In genomic region chr6:28682956-28683685, GRCh38 we compare ENCODE assay signal across 8 cellular contexts.
A peak's percentile ranks its signal among the peaks of the same experiment; 100 is the strongest.
DNase-seq lines count a peak whose midpoint lies in the region; ATAC-seq, FAIRE-seq and TF ChIP-seq lines count a peak whose summit lies in the region.
"Not testable (repeated sequence)": the region's sequence is repeated elsewhere in the genome, so short reads cannot be mapped to it uniquely, and the experiment has no call there.

No MANE protein-coding gene starts in this region.

- 78% methylated on average over 16 of the region's 16 CpGs for WGBS in A549 (ENCODE audit: missing lambda C conversion rate)

- TF ChIP-seq CTCF in A549 (IDR thresholded peaks at IDR 0.05); LNCaP clone FGC (IDR thresholded peaks at IDR 0.05; ENCODE audit: control insufficient read depth, extremely low read depth, insufficient read depth); mesothelial cell of epicardium (IDR thresholded peaks at IDR 0.05; ENCODE audit: unreplicated experiment): not testable (repeated sequence)

- not testable (repeated sequence) for H3K4me3 ChIP-seq in A549; CD4-positive, alpha-beta memory T cell (ENCODE audit: low read length in 2 of 2)
- peak overlapping the region; percentile 47 for H3K4me3 ChIP-seq in LNCaP clone FGC (ENCODE audit: low read depth, low read length)

- FAIRE-seq in A549 (lab: Jason Lieb, UNC): not testable (repeated sequence)
- peak; percentile 66 for FAIRE-seq in H54 (lab: Jason Lieb, UNC)

- ATAC-seq in A549, T-helper 17 cell: not testable (repeated sequence)

- not testable (repeated sequence) for H3K36me3 ChIP-seq in CD4-positive, alpha-beta memory T cell (ENCODE audit: insufficient read depth, low read length)

- H3K9me3 ChIP-seq in A549; CD4-positive, alpha-beta memory T cell (ENCODE audit: control insufficient read depth in 1 of 2, low read length in 2 of 2); T-helper 17 cell (ENCODE audit: control insufficient read depth, low read length, poor library complexity, severe bottlenecking): not testable (repeated sequence)

- peaks cover 9 to 21% (median 17%) of the 10 kb centered on the region in 4 donors for H3K4me1 Mint-ChIP-seq in CD4-positive, alpha-beta memory T cell
- peaks cover 24% of the 10 kb centered on the region for H3K4me1 Mint-ChIP-seq in T-helper 17 cell
- peaks cover 20% of the 10 kb centered on the region for H3K4me1 Mint-ChIP-seq in mesothelial cell of epicardium

- TF ChIP-seq POLR2A in A549 (IDR thresholded peaks at IDR 0.05; ENCODE audit: low read length); H54 (IDR thresholded peaks at IDR 0.05; ENCODE audit: low read depth, low read length): not testable (repeated sequence)

- peak overlapping the region; percentile 49 to 82 (median 72) for H3K4me3 Mint-ChIP-seq in CD4-positive, alpha-beta memory T cell
- peak overlapping the region; percentile 68 for H3K4me3 Mint-ChIP-seq in T-helper 17 cell
- not testable (repeated sequence) for H3K4me3 Mint-ChIP-seq in mesothelial cell of epicardium

- H3K36me3 Mint-ChIP-seq in CD4-positive, alpha-beta memory T cell; T-helper 17 cell (ENCODE audit: low read depth); mesothelial cell of epicardium: not testable (repeated sequence)

- peaks cover 36 to 47% of the 10 kb centered on the region in 2 donors for H3K27me3 Mint-ChIP-seq in CD4-positive, alpha-beta memory T cell
- H3K27me3 Mint-ChIP-seq in T-helper 17 cell (peaks cover 74% of the 10 kb centered on the region), mesothelial cell of epicardium (ENCODE audit: low read depth) (peaks cover 49% of the 10 kb centered on the region)

- CTCF ChIA-PET in A549 (lab: Yijun Ruan, JAX): interaction anchor here (0.6 to 2.5 kb wide), 8 partner anchors 10 to 187 kb away, joined by 3 to 16 read pairs (median 5); no protein-coding TSS in a partner anchor
- CTCF ChIA-PET in CD4-positive, alpha-beta memory T cell (lab: Charles Lee; ENCODE audit: partially characterized antibody): interaction anchor here (2.3 to 3.2 kb wide), 2 partner anchors 11 to 333 kb away, joined by 8 to 27 read pairs; no protein-coding TSS in a partner anchor

- TF ChIP-seq EP300 in A549 (IDR thresholded peaks at IDR 0.05): not testable (repeated sequence)

- POLR2A ChIA-PET in A549 (lab: Yijun Ruan, JAX); CD4-positive, alpha-beta memory T cell (lab: Charles Lee; ENCODE audit: partially characterized antibody): not testable (repeated sequence)

- H3K9me3 Mint-ChIP-seq in CD4-positive, alpha-beta memory T cell; mesothelial cell of epicardium: not testable (repeated sequence)

- not testable (repeated sequence) for TF ChIP-seq RAD21 in A549 (conservative IDR thresholded peaks at IDR 0.05 in 1 of 2, IDR thresholded peaks at IDR 0.05 in 1 of 2)

- peak overlapping the region; percentile 52; the same call in 2 of the 3 replicates for H3K4me2 ChIP-seq in A549

- intact Hi-C loops in CD4-positive, alpha-beta memory T cell (cut with micrococcal nuclease): loop anchor here (5.0 kb wide), 1 partner anchor 286 kb away; the partner anchor contains the start of gene ZSCAN12

- not testable (repeated sequence) for DNase-seq in A549 (ENCODE audit: low read depth in 1 of 2, low spot score in 1 of 2); H54 (ENCODE audit: insufficient read length, low spot score); T-helper 17 cell; mesothelial cell of epicardium (ENCODE audit: low spot score in 2 of 2, unreplicated experiment in 2 of 2)
- peak in 1 of 5 donors; percentile 26 for DNase-seq in CD4-positive, alpha-beta memory T cell
- DNase-seq in LNCaP clone FGC (ENCODE audit: low read depth) (peak; percentile 62), OCI-M1 (lab: John Stamatoyannopoulos, UW) (peak; percentile 44)
- peak; percentile 17 for DNase-seq in central memory CD4-positive, alpha-beta T cell

- peaks cover 14% of the 10 kb centered on the region for H3K27me3 ChIP-seq in CD4-positive, alpha-beta memory T cell (ENCODE audit: insufficient read depth, low read length)

- not testable (repeated sequence) for H3K27ac ChIP-seq in A549; CD4-positive, alpha-beta memory T cell (ENCODE audit: low read depth, low read length)

- not testable (repeated sequence) for H3K4me1 ChIP-seq in A549
- H3K4me1 ChIP-seq in CD4-positive, alpha-beta memory T cell (ENCODE audit: insufficient read depth, low read length): peaks cover 15% of the 10 kb centered on the region

- peak overlapping the region in 4 of 7 donors; percentile 37 to 72 (median 49) for H3K27ac Mint-ChIP-seq in CD4-positive, alpha-beta memory T cell
- H3K27ac Mint-ChIP-seq in T-helper 17 cell: not testable (repeated sequence)
- H3K27ac Mint-ChIP-seq in mesothelial cell of epicardium: peak overlapping the region; percentile 58
